In the genomic region with DNA sequence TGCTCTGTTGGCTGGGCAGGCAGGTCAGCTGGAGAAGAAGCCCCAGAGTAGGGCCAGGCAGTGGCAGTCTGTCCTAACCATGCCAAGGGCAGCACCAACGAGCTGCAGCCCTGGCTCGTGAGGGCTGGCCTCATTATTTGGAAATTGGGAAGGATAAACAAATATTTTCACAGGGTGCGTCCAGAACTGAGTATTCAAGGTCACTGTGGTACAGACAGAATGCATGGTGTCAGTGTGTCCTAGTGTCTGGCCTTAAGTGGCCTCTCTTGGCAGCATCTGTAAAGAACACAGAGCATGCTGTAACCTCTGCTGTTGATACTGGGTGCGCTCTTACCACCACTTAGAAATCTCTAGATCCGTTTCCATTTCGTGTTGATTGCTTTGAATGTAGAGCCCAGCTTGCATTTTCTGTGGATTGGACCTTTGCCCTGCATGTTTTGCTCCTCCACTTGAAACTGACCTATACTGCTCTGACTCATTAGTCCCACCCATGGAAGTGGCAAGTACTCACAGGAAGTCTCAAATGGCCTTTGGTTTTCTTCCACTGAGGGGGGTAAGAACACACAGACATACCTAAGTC, we compare ENCODE assay signal across 12 cellular contexts.
A peak's percentile ranks its signal among the peaks of the same experiment; 100 is the strongest.
DNase-seq lines count a peak whose midpoint lies in the region; ATAC-seq and TF ChIP-seq lines count a peak whose summit lies in the region.
"Had no signal": no experiment of that assay in that cellular context is flagged by ENCODE, and none has a peak within 500 bp of the region (broad histone marks: within the 10 kb centered on the region; RNA-seq: fewer than 3 reads in every experiment).

No MANE protein-coding gene starts in this region.

- TF ChIP-seq POLR2A in ovary (IDR thresholded peaks at IDR 0.05) (no peak), prostate gland (IDR thresholded peaks at IDR 0.05) (no peak)

- ATAC-seq in HG02973 (IDR thresholded peaks at IDR 0.05; ENCODE audit: unreplicated experiment), result no peak
- ATAC-seq in GM19455 (IDR thresholded peaks at IDR 0.05; ENCODE audit: unreplicated experiment), result no peak
- ATAC-seq in GM18519 (IDR thresholded peaks at IDR 0.05; ENCODE audit: low FRiP score, unreplicated experiment), result no peak

- no peaks in the 10 kb centered on the region for H3K9me3 ChIP-seq in ovary
- H3K9me3 ChIP-seq in prostate gland, result no peaks in the 10 kb centered on the region
- H3K9me3 ChIP-seq: SJCRH30 had no signal

- DNase-seq in DMS53 treated with DMSO at 0.1 percent for 48 hours (lab: John Stamatoyannopoulos, UW; ENCODE audit: unreplicated experiment), result peak; percentile 11
- DNase-seq in NCI-H69 (lab: John Stamatoyannopoulos, UW), result peak; percentile 58
- DNase-seq in fibroblast of the conjunctiva (ENCODE audit: low read depth), result peak; percentile 20
- DNase-seq in ovary, result peak in 3 of 5 donors; percentile 16 to 68 (median 27)
- no peak for DNase-seq in prostate gland (ENCODE audit: low spot score)
- DNase-seq: CD8-positive, alpha-beta memory T cell; effector CD8-positive, alpha-beta T cell; midbrain; SJCRH30 had no signal

- WGBS in ovary, 3 donors, result 8 to 11% (median 10%) methylated on average over 6 of the region's 6 CpGs
- WGBS in prostate gland, result 46% methylated on average over 6 of the region's 6 CpGs

- H3K4me1 ChIP-seq in ovary (ENCODE audit: insufficient read depth), result peaks cover 6% of the 10 kb centered on the region
- H3K4me1 ChIP-seq in prostate gland (replicated peaks), result no peaks in the 10 kb centered on the region
- H3K4me1 ChIP-seq: SJCRH30 had no signal

- TF ChIP-seq EP300 in ovary (IDR thresholded peaks at IDR 0.05), result no peak

- TF ChIP-seq CTCF in ovary (IDR thresholded peaks at IDR 0.05) (no peak), prostate gland (IDR thresholded peaks at IDR 0.05) (no peak)

- H3K27ac ChIP-seq in ovary, result no peak overlapping the region
- no peak overlapping the region for H3K27ac ChIP-seq in prostate gland
- H3K27ac ChIP-seq: SJCRH30 had no signal

- H3K27me3 ChIP-seq in ovary (no peaks in the 10 kb centered on the region), prostate gland (replicated peaks; ENCODE audit: insufficient read depth) (no peaks in the 10 kb centered on the region)
- H3K27me3 ChIP-seq: SJCRH30 had no signal

- H3K4me3 ChIP-seq in ovary (no peak overlapping the region), prostate gland (no peak overlapping the region)
- H3K4me3 ChIP-seq: SJCRH30 had no signal

- intact Hi-C loops in ovary (cut with DNase I), result no loop called here
- intact Hi-C loops in prostate gland (cut with DNase I), result no loop called here

- H3K36me3 ChIP-seq in ovary (no peaks in the 10 kb centered on the region), prostate gland (no peaks in the 10 kb centered on the region)
- H3K36me3 ChIP-seq: SJCRH30 had no signal
